In genomic region chr20:20399705-20400104, GRCh38 we compare ENCODE assay signal across 14 cellular contexts. TPM values are rescaled to one million over a fixed set of nuclear protein-coding genes. Genes with fewer than 3 reads are reported as not detected.
"Had no signal": no experiment of that assay in that cellular context is flagged by ENCODE, and none has a peak within 500 bp of the region (broad histone marks: within the 10 kb centered on the region; RNA-seq: fewer than 3 reads in every experiment).

No MANE protein-coding gene starts in this region.

- H3K9me3 ChIP-seq: neutrophil, right atrium auricular region, upper lobe of right lung had no signal

- H3K4me2 ChIP-seq: smooth muscle cell had no signal

- H3K27me3 Mint-ChIP-seq: activated naive CD4-positive, alpha-beta T cell treated with anti-CD3 and anti-CD28 coated beads, Interleukin-2, amount 10 ng/mL, durations not matched to agents 7 days and 5 days; stimulated activated naive CD8-positive, alpha-beta T cell treated with anti-CD3 and anti-CD28 coated beads, Interleukin-15, Interleukin-2, amounts not matched to agents 100 ng/mL and 50 ng/mL, for 24 hours had no signal

- ATAC-seq: upper lobe of right lung had no signal

- H3K36me3 ChIP-seq: cardiac muscle cell, right atrium auricular region had no signal

- H3K4me3 ChIP-seq: cardiac muscle cell, right atrium auricular region, smooth muscle cell, upper lobe of right lung had no signal

- H3K27me3 ChIP-seq: cardiac muscle cell, neutrophil, right atrium auricular region, upper lobe of right lung had no signal

- H3K4me3 Mint-ChIP-seq: activated naive CD4-positive, alpha-beta T cell treated with anti-CD3 and anti-CD28 coated beads, Interleukin-2, amount 10 ng/mL, durations not matched to agents 7 days and 5 days; activated T-helper 1 cell treated with anti-CD3 and anti-CD28 coated beads, Interleukin-12 subunit alpha, Interleukin-12 subunit beta, Interleukin-2, Interleukin-4 antibody, amounts not matched to agents 30 ng/mL and 10 ng/mL and 1 ng/mL, durations not matched to agents 14 hours and 24 hours and 36 hours; stimulated activated naive CD8-positive, alpha-beta T cell treated with anti-CD3 and anti-CD28 coated beads, Interleukin-15, Interleukin-2, amounts not matched to agents 100 ng/mL and 50 ng/mL, for 24 hours had no signal

- H3K27ac Mint-ChIP-seq: activated naive CD4-positive, alpha-beta T cell treated with anti-CD3 and anti-CD28 coated beads, Interleukin-2, amount 10 ng/mL, durations not matched to agents 7 days and 5 days; activated T-helper 1 cell treated with anti-CD3 and anti-CD28 coated beads, Interleukin-12 subunit alpha, Interleukin-12 subunit beta, Interleukin-2, Interleukin-4 antibody, amounts not matched to agents 30 ng/mL and 10 ng/mL and 1 ng/mL, durations not matched to agents 14 hours and 24 hours and 36 hours; stimulated activated naive CD8-positive, alpha-beta T cell treated with anti-CD3 and anti-CD28 coated beads, Interleukin-15, Interleukin-2, amounts not matched to agents 100 ng/mL and 50 ng/mL, for 24 hours had no signal

- H3K4me1 Mint-ChIP-seq: activated naive CD4-positive, alpha-beta T cell treated with anti-CD3 and anti-CD28 coated beads, Interleukin-2, amount 10 ng/mL, durations not matched to agents 7 days and 5 days had no signal

- H3K9me3 Mint-ChIP-seq: activated naive CD4-positive, alpha-beta T cell treated with anti-CD3 and anti-CD28 coated beads, Interleukin-2, amount 10 ng/mL, durations not matched to agents 7 days and 5 days; activated T-helper 1 cell treated with anti-CD3 and anti-CD28 coated beads, Interleukin-12 subunit alpha, Interleukin-12 subunit beta, Interleukin-2, Interleukin-4 antibody, amounts not matched to agents 30 ng/mL and 10 ng/mL and 1 ng/mL, durations not matched to agents 14 hours and 24 hours and 36 hours; stimulated activated naive CD8-positive, alpha-beta T cell treated with anti-CD3 and anti-CD28 coated beads, Interleukin-15, Interleukin-2, amounts not matched to agents 100 ng/mL and 50 ng/mL, for 24 hours had no signal

- DNase-seq: activated CD4-positive, alpha-beta T cell treated with anti-CD3 and anti-CD28 coated beads, Interleukin-2, amount 50 U/mL, for 1 hour; activated CD8-positive, alpha-beta memory T cell treated with anti-CD3 and anti-CD28 coated beads for 24 hours; activated naive CD4-positive, alpha-beta T cell treated with anti-CD3 and anti-CD28 coated beads, Interleukin-2, amount 10 ng/mL, durations not matched to agents 7 days and 5 days; hypothalamus; kidney; upper lobe of right lung had no signal

- H3K4me1 ChIP-seq: right atrium auricular region, upper lobe of right lung had no signal

- H3K27ac ChIP-seq: cardiac muscle cell, neutrophil, right atrium auricular region, upper lobe of right lung had no signal

- H3K36me3 Mint-ChIP-seq: activated naive CD4-positive, alpha-beta T cell treated with anti-CD3 and anti-CD28 coated beads, Interleukin-2, amount 10 ng/mL, durations not matched to agents 7 days and 5 days had no signal

RNA-seq across cellular contexts. Expression of gene INSM1, which starts 31.8 kb away (rescaled TPM):
- total RNA-seq: cardiac muscle cell, dermis microvascular lymphatic vessel endothelial cell, kidney, mesenteric fat pad, right atrium auricular region, smooth muscle cell, upper lobe of right lung had no signal
- polyA plus RNA-seq: cardiac muscle cell, smooth muscle cell had no signal
